In genomic region chr5:56172225-56172624, GRCh38 we compare ENCODE assay signal across 18 cellular contexts.
A peak's percentile ranks its signal among the peaks of the same experiment; 100 is the strongest.
DNase-seq lines count a peak whose midpoint lies in the region; ATAC-seq and TF ChIP-seq lines count a peak whose summit lies in the region.
"Had no signal": no experiment of that assay in that cellular context is flagged by ENCODE, and none has a peak within 500 bp of the region (broad histone marks: within the 10 kb centered on the region; RNA-seq: fewer than 3 reads in every experiment).

No MANE protein-coding gene starts in this region.

- no peaks in the 10 kb centered on the region for H3K36me3 Mint-ChIP-seq in nephron (ENCODE audit: low read depth)
- no peaks in the 10 kb centered on the region for H3K36me3 Mint-ChIP-seq in activated naive CD8-positive, alpha-beta T cell treated with anti-CD3 and anti-CD28 coated beads, Interleukin-2, amount 50 U/mL, for 24 hours (ENCODE audit: low read depth)

- H3K36me3 ChIP-seq in MG63: no peaks in the 10 kb centered on the region
- H3K36me3 ChIP-seq: esophagus squamous epithelium, thyroid gland had no signal

- peaks cover 21% of the 10 kb centered on the region for H3K4me1 Mint-ChIP-seq in nephron
- H3K4me1 Mint-ChIP-seq in activated naive CD8-positive, alpha-beta T cell treated with anti-CD3 and anti-CD28 coated beads, Interleukin-2, amount 50 U/mL, for 24 hours: peaks cover 21% of the 10 kb centered on the region

- ATAC-seq in HG02973 (IDR thresholded peaks at IDR 0.05; ENCODE audit: unreplicated experiment): no peak
- no peak for ATAC-seq in activated naive CD8-positive, alpha-beta T cell treated with anti-CD3 and anti-CD28 coated beads, Interleukin-2, amount 50 U/mL, for 24 hours

- no peak overlapping the region for H3K4me3 Mint-ChIP-seq in nephron
- H3K4me3 Mint-ChIP-seq in activated naive CD8-positive, alpha-beta T cell treated with anti-CD3 and anti-CD28 coated beads, Interleukin-2, amount 50 U/mL, for 24 hours: no peak overlapping the region
- H3K4me3 Mint-ChIP-seq: activated CD4-positive, alpha-beta memory T cell treated with anti-CD3 and anti-CD28 coated beads, Interleukin-2, amount 10 ng/mL, durations not matched to agents 7 days and 5 days had no signal

- H3K27me3 ChIP-seq in MG63: no peaks in the 10 kb centered on the region
- H3K27me3 ChIP-seq: esophagus squamous epithelium, thyroid gland had no signal

- H3K4me3 ChIP-seq in MG63 (no peak overlapping the region), cardiac fibroblast (replicated peaks in 1 of 2; ENCODE audit: low read depth in 2 of 2, low read length in 2 of 2) (no peak overlapping the region)
- H3K4me3 ChIP-seq: esophagus squamous epithelium, thyroid gland had no signal

- no peaks in the 10 kb centered on the region for H3K9me3 Mint-ChIP-seq in nephron
- H3K9me3 Mint-ChIP-seq in activated naive CD8-positive, alpha-beta T cell treated with anti-CD3 and anti-CD28 coated beads, Interleukin-2, amount 50 U/mL, for 24 hours: no peaks in the 10 kb centered on the region
- H3K9me3 Mint-ChIP-seq: activated CD4-positive, alpha-beta memory T cell treated with anti-CD3 and anti-CD28 coated beads, Interleukin-2, amount 10 ng/mL, durations not matched to agents 7 days and 5 days had no signal

- H3K9me3 ChIP-seq in MG63: no peaks in the 10 kb centered on the region
- H3K9me3 ChIP-seq: esophagus squamous epithelium, thyroid gland had no signal

- TF ChIP-seq CTCF in cardiac fibroblast (IDR thresholded peaks at IDR 0.05; ENCODE audit: low read depth, low read length): no peak
- no peak for TF ChIP-seq CTCF in nephron (IDR thresholded peaks at IDR 0.05; ENCODE audit: unreplicated experiment in 3 of 3)

- H3K27ac Mint-ChIP-seq in nephron: peak overlapping the region in 2 of 3 experiments; percentile 77
- no peak overlapping the region for H3K27ac Mint-ChIP-seq in activated naive CD8-positive, alpha-beta T cell treated with anti-CD3 and anti-CD28 coated beads, Interleukin-2, amount 50 U/mL, for 24 hours
- H3K27ac Mint-ChIP-seq: activated CD4-positive, alpha-beta memory T cell treated with anti-CD3 and anti-CD28 coated beads, Interleukin-2, amount 10 ng/mL, durations not matched to agents 7 days and 5 days had no signal

- DNase-seq in SIG-M5 treated with dmso at 0.1 percent for 504 hours (lab: John Stamatoyannopoulos, UW; ENCODE audit: unreplicated experiment) (peak; percentile 62), SIG-M5 (lab: John Stamatoyannopoulos, UW) (no peak), MG63 (peak; percentile 38), cardiac fibroblast (ENCODE audit: low read depth in 2 of 2) (peak; percentile 58 to 92), cerebellar nuclear complex (lab: John Stamatoyannopoulos, UW) (no peak)
- no peak for DNase-seq in activated naive CD8-positive, alpha-beta T cell treated with anti-CD3 and anti-CD28 coated beads, Interleukin-2, amount 50 U/mL, for 24 hours
- DNase-seq: 8988T; activated CD4-positive, alpha-beta memory T cell treated with anti-CD3 and anti-CD28 coated beads, Interleukin-2, amount 10 ng/mL, durations not matched to agents 7 days and 5 days; activated effector memory CD4-positive, alpha-beta T cell treated with anti-CD3 and anti-CD28 coated beads, Interleukin-2, amount 50 U/mL, for 16 hours; DMS 273 treated with DMSO at 0.1 percent for 48 hours; esophagus squamous epithelium; midbrain; NCI-H510A treated with DMSO at 0.1 percent for 48 hours; SHP77 treated with DMSO at 0.1 percent for 48 hours; stimulated activated CD4-positive, alpha-beta T cell treated with anti-CD3 and anti-CD28 coated beads, Interleukin-15, amount 100 ng/mL, for 24 hours; thyroid gland had no signal

- H3K27me3 Mint-ChIP-seq in nephron (ENCODE audit: low read depth): no peaks in the 10 kb centered on the region
- no peaks in the 10 kb centered on the region for H3K27me3 Mint-ChIP-seq in activated naive CD8-positive, alpha-beta T cell treated with anti-CD3 and anti-CD28 coated beads, Interleukin-2, amount 50 U/mL, for 24 hours

Comparison
In these comparisons a context has a peak if more than half of its experiments do, and no peak if none do; other contexts are left out.
1. DNase-seq: peak in SIG-M5 treated with dmso at 0.1 percent for 504 hours (single experiment), MG63 (single experiment) and cardiac fibroblast (2 of 2); none in SIG-M5 (single experiment), cerebellar nuclear complex (0 of 2) and activated naive CD8-positive, alpha-beta T cell treated with anti-CD3 and anti-CD28 coated beads, Interleukin-2, amount 50 U/mL, for 24 hours (single experiment).